8 cellular contexts compared by ENCODE assay signal in genomic region chrX:125096870-125097269, GRCh38.
"Had no signal": no experiment of that assay in that cellular context is flagged by ENCODE, and none has a peak within 500 bp of the region (broad histone marks: within the 10 kb centered on the region; RNA-seq: fewer than 3 reads in every experiment).

No MANE protein-coding gene starts in this region.

- FAIRE-seq: HepG2, HTR-8/SVneo, K562 had no signal

- ATAC-seq: HepG2, K562 had no signal

- H3K27ac ChIP-seq: HL-60, KMS-11 had no signal

- DNase-seq: IMR-90, KBM-7, KG1 had no signal

- H3K4me3 ChIP-seq: K562 had no signal
